In genomic region chr16:28597692-28598261, GRCh38 we compare ENCODE assay signal across 1 cellular context.
TF ChIP-seq lines count a peak whose summit lies in the region.

No MANE protein-coding gene starts in this region.

TF ChIP-seq in HepG2, 621 proteins besides CTCF, POLR2A, EP300 and RAD21 (continued from another document and continues in another):
- TF ChIP-seq ZBED4 (CRISPR knock-in tag; IDR thresholded peaks at IDR 0.05; ENCODE audit: borderline replicate concordance), result no peak
- no peak for TF ChIP-seq CEBPB (IDR thresholded peaks at IDR 0.05; ENCODE audit: borderline replicate concordance, low read depth, low read length)
- no peak for TF ChIP-seq PHF20 (CRISPR knock-in tag; IDR thresholded peaks at IDR 0.05)
- no peak; the same call in 1 of the 2 replicates for TF ChIP-seq DMAP1 (CRISPR knock-in tag; IDR thresholded peaks at IDR 0.05)
- TF ChIP-seq ZNF446 (CRISPR knock-in tag; IDR thresholded peaks at IDR 0.05), result no peak
- TF ChIP-seq ZSCAN12 (CRISPR knock-in tag; IDR thresholded peaks at IDR 0.05), result no peak
- peak; percentile 43; the same call in 1 of the 2 replicates for TF ChIP-seq IRF2 (CRISPR knock-in tag; IDR thresholded peaks at IDR 0.05)
- TF ChIP-seq RBAK (CRISPR knock-in tag; IDR thresholded peaks at IDR 0.05), result no peak
- no peak for TF ChIP-seq U2AF1 (optimal IDR thresholded peaks at IDR 0.05; ENCODE audit: low read depth, low read length)
- TF ChIP-seq ZNF33A (CRISPR knock-in tag; IDR thresholded peaks at IDR 0.05; ENCODE audit: borderline replicate concordance), result no peak
- TF ChIP-seq SOX13 (IDR thresholded peaks at IDR 0.05), result no peak
- no peak; a peak in 1 of 4 replicates for TF ChIP-seq SOX13 (CRISPR knock-in tag; conservative IDR thresholded peaks at IDR 0.05 in 1 of 2, IDR thresholded peaks at IDR 0.05 in 1 of 2)
- TF ChIP-seq ZBTB42 (CRISPR knock-in tag; IDR thresholded peaks at IDR 0.05), result no peak
- no peak for TF ChIP-seq ZNF850 (CRISPR knock-in tag; conservative IDR thresholded peaks at IDR 0.05)
- TF ChIP-seq, protein P1, sequence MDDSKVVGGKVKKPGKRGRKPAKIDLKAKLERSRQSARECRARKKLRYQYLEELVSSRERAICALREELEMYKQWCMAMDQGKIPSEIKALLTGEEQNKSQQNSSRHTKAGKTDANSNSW (CRISPR knock-in tag; IDR thresholded peaks at IDR 0.05; ENCODE audit: borderline replicate concordance), result 0 out of 2 replicates have a peak, but pooled peaks have one; percentile 26
- TF ChIP-seq ELF4 (CRISPR knock-in tag; IDR thresholded peaks at IDR 0.05; ENCODE audit: borderline replicate concordance), result no peak
- TF ChIP-seq HOXA9 (CRISPR knock-in tag; IDR thresholded peaks at IDR 0.05; ENCODE audit: borderline replicate concordance), result no peak
- TF ChIP-seq, protein P2, sequence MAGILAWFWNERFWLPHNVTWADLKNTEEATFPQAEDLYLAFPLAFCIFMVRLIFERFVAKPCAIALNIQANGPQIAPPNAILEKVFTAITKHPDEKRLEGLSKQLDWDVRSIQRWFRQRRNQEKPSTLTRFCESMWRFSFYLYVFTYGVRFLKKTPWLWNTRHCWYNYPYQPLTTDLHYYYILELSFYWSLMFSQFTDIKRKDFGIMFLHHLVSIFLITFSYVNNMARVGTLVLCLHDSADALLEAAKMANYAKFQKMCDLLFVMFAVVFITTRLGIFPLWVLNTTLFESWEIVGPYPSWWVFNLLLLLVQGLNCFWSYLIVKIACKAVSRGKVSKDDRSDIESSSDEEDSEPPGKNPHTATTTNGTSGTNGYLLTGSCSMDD (CRISPR knock-in tag; IDR thresholded peaks at IDR 0.05), result no peak
- TF ChIP-seq SMARCE1 (IDR thresholded peaks at IDR 0.05; ENCODE audit: borderline replicate concordance), result no peak
- TF ChIP-seq, protein P3, sequence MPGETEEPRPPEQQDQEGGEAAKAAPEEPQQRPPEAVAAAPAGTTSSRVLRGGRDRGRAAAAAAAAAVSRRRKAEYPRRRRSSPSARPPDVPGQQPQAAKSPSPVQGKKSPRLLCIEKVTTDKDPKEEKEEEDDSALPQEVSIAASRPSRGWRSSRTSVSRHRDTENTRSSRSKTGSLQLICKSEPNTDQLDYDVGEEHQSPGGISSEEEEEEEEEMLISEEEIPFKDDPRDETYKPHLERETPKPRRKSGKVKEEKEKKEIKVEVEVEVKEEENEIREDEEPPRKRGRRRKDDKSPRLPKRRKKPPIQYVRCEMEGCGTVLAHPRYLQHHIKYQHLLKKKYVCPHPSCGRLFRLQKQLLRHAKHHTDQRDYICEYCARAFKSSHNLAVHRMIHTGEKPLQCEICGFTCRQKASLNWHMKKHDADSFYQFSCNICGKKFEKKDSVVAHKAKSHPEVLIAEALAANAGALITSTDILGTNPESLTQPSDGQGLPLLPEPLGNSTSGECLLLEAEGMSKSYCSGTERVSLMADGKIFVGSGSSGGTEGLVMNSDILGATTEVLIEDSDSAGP (CRISPR knock-in tag; IDR thresholded peaks at IDR 0.05; ENCODE audit: borderline replicate concordance), result 0 out of 2 replicates have a peak, but pooled peaks have one; percentile 47
- TF ChIP-seq FLYWCH1 (CRISPR knock-in tag; IDR thresholded peaks at IDR 0.05), result no peak
- TF ChIP-seq ARID4A (CRISPR knock-in tag; IDR thresholded peaks at IDR 0.05; ENCODE audit: borderline replicate concordance), result peak; percentile 27; the same call in 1 of the 2 replicates
- no peak for TF ChIP-seq ESRRA (CRISPR knock-in tag; IDR thresholded peaks at IDR 0.05; ENCODE audit: low read depth)
- TF ChIP-seq, protein P4, sequence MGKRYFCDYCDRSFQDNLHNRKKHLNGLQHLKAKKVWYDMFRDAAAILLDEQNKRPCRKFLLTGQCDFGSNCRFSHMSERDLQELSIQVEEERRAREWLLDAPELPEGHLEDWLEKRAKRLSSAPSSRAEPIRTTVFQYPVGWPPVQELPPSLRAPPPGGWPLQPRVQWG (CRISPR knock-in tag; IDR thresholded peaks at IDR 0.05; ENCODE audit: borderline replicate concordance, low read depth), result no peak
- peak; percentile 29; the same call in 1 of the 2 replicates for TF ChIP-seq PITX1 (CRISPR knock-in tag; IDR thresholded peaks at IDR 0.05)
- TF ChIP-seq KAT7 (CRISPR knock-in tag; IDR thresholded peaks at IDR 0.05; ENCODE audit: borderline replicate concordance), result no peak
- TF ChIP-seq ARNT2 (CRISPR knock-in tag; IDR thresholded peaks at IDR 0.05; ENCODE audit: low read depth), result 0 out of 2 replicates have a peak, but pooled peaks have one; percentile 61
- TF ChIP-seq AFF4 (CRISPR knock-in tag; IDR thresholded peaks at IDR 0.05), result no peak
- no peak for TF ChIP-seq MXD3 (CRISPR knock-in tag; IDR thresholded peaks at IDR 0.05)
- no peak for TF ChIP-seq POLR2AphosphoS2 (IDR thresholded peaks at IDR 0.05; ENCODE audit: low read depth, low read length)
- TF ChIP-seq KLF11 (CRISPR knock-in tag; IDR thresholded peaks at IDR 0.05), result no peak
- TF ChIP-seq ZNF841 (CRISPR knock-in tag; IDR thresholded peaks at IDR 0.05; ENCODE audit: borderline replicate concordance), result no peak
- TF ChIP-seq HDAC6 (IDR thresholded peaks at IDR 0.05; ENCODE audit: low read depth, low read length), result no peak
- TF ChIP-seq REPIN1 (CRISPR knock-in tag; IDR thresholded peaks at IDR 0.05; ENCODE audit: borderline replicate concordance, low read depth), result no peak
- TF ChIP-seq TEAD2 (CRISPR knock-in tag; IDR thresholded peaks at IDR 0.05), result no peak
- no peak for TF ChIP-seq SMAD9 (CRISPR knock-in tag; IDR thresholded peaks at IDR 0.05)
- TF ChIP-seq TCF7 (IDR thresholded peaks at IDR 0.05; ENCODE audit: low read depth), result no peak
- no peak for TF ChIP-seq SP1 (IDR thresholded peaks at IDR 0.05)
- no peak for TF ChIP-seq SP1 (CRISPR knock-in tag; IDR thresholded peaks at IDR 0.05)
- TF ChIP-seq JUNB (CRISPR knock-in tag; IDR thresholded peaks at IDR 0.05; ENCODE audit: borderline replicate concordance), result no peak
- TF ChIP-seq CENPX (CRISPR knock-in tag; IDR thresholded peaks at IDR 0.05), result no peak
- TF ChIP-seq SIX1 (CRISPR knock-in tag; IDR thresholded peaks at IDR 0.05; ENCODE audit: borderline replicate concordance), result no peak
- no peak for TF ChIP-seq ZNF780A (CRISPR knock-in tag; IDR thresholded peaks at IDR 0.05)
- TF ChIP-seq ZNF20 (CRISPR knock-in tag; IDR thresholded peaks at IDR 0.05), result no peak
- peak; percentile 66 for TF ChIP-seq ZNF629 (CRISPR knock-in tag; conservative IDR thresholded peaks at IDR 0.05)
- no peak; the same call in 1 of the 2 replicates for TF ChIP-seq ELF1 (CRISPR knock-in tag; IDR thresholded peaks at IDR 0.05)
- no peak for TF ChIP-seq CBX1 (IDR thresholded peaks at IDR 0.05; ENCODE audit: low read depth)
- no peak for TF ChIP-seq ZFAT (CRISPR knock-in tag; conservative IDR thresholded peaks at IDR 0.05)
- TF ChIP-seq TIGD3 (CRISPR knock-in tag; IDR thresholded peaks at IDR 0.05; ENCODE audit: borderline replicate concordance), result no peak
